1 cellular context compared by ENCODE assay signal in the genomic region with DNA sequence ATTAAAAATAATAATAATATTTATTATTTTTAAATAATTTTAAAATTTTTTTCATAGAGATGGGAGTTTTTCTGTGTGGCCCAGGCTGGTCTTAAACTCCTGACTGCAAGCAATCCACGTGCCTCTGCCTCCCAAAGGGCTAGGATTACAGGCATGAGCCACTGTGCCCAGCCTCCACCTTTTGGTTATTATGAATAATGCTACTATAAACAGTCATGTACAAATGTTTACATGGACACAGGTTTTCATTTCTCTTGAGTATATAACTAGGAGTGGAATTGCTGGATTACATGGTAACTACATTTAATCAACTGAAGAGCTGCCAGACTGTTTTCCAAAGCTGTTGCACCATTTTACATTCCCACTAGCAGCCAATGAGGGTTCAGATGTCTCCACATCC.
TF ChIP-seq lines count a peak whose summit lies in the region.

No MANE protein-coding gene starts in this region.

TF ChIP-seq in IMR-90, 13 proteins besides CTCF, POLR2A, EP300 and RAD21:
- no peak for TF ChIP-seq ELK1 (IDR thresholded peaks at IDR 0.05; ENCODE audit: borderline replicate concordance, low read depth, low read length)
- TF ChIP-seq MAFK (IDR thresholded peaks at IDR 0.05; ENCODE audit: low read depth, low read length) = no peak
- TF ChIP-seq RFX5 (IDR thresholded peaks at IDR 0.05; ENCODE audit: low read depth, low read length) = no peak
- TF ChIP-seq NFE2L2 (IDR thresholded peaks at IDR 0.05; ENCODE audit: low read depth, low read length) = no peak
- TF ChIP-seq CHD1 (IDR thresholded peaks at IDR 0.05; ENCODE audit: low read depth, low read length) = no peak
- TF ChIP-seq SMC3 (IDR thresholded peaks at IDR 0.05; ENCODE audit: low read depth, low read length) = no peak
- no peak for TF ChIP-seq MXI1 (IDR thresholded peaks at IDR 0.05; ENCODE audit: borderline replicate concordance, low read depth, low read length)
- TF ChIP-seq MAZ (IDR thresholded peaks at IDR 0.05; ENCODE audit: borderline replicate concordance, low read depth, low read length) = no peak
- TF ChIP-seq CEBPB (IDR thresholded peaks at IDR 0.05; ENCODE audit: low read depth, low read length) = no peak
- TF ChIP-seq BHLHE40 (IDR thresholded peaks at IDR 0.05; ENCODE audit: low read depth, low read length) = no peak
- TF ChIP-seq RCOR1 (IDR thresholded peaks at IDR 0.05; ENCODE audit: insufficient replicate concordance, low read length) = no peak
- TF ChIP-seq USF2 (IDR thresholded peaks at IDR 0.05; ENCODE audit: low read depth, low read length) = no peak
- TF ChIP-seq FOS (IDR thresholded peaks at IDR 0.05; ENCODE audit: low read depth, low read length) = no peak
TF ChIP-seq in IMR-90: peak in this region for 0.
